In the genomic region with DNA sequence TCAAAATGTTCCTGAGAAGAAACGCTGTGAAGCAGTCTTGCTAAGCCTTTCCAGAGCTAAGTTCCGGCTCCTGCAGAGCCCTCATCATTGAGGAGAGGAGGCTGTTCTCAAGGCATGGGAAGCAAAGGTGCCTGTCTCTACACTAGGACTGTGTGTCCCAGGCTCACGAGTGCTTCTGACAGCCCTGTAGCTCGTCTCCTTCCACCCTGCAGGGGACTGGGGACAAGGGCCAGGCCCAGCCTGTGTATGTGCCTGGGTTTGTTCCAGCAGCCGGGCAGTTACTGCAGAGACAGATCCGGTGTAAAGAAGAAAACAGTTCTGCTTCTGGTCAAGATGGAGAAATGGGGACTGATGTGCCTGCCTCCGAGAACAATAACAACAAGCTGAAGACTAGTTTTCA, we compare ENCODE assay signal across 25 cellular contexts.
"Had no signal": no experiment of that assay in that cellular context is flagged by ENCODE, and none has a peak within 500 bp of the region (broad histone marks: within the 10 kb centered on the region; RNA-seq: fewer than 3 reads in every experiment).

No MANE protein-coding gene starts in this region.

- H3K4me1 Mint-ChIP-seq: memory B cell, natural killer cell had no signal

- H3K4me3 Mint-ChIP-seq: memory B cell, natural killer cell had no signal

- H3K4me1 ChIP-seq: esophagus muscularis mucosa, heart right ventricle, parathyroid adenoma, transverse colon, upper lobe of right lung, uterus had no signal

- H3K36me3 Mint-ChIP-seq: memory B cell, natural killer cell had no signal

- DNase-seq: dermis blood vessel endothelial cell; effector memory CD4-positive, alpha-beta T cell; foreskin melanocyte; glutamatergic neuron; heart right ventricle; hippocampal formation; natural killer cell; occipital lobe; stimulated activated CD4-positive, alpha-beta T cell treated with anti-CD3 and anti-CD28 coated beads, Interleukin-12 subunit alpha, Interleukin-12 subunit beta, amount 100 ng/mL, for 4 hours; stimulated activated CD4-positive, alpha-beta T cell treated with anti-CD3 and anti-CD28 coated beads, Interleukin-1b, Interleukin-23, amount 100 ng/mL, for 48 hours; stimulated activated CD4-positive, alpha-beta T cell treated with anti-CD3 and anti-CD28 coated beads, Interleukin-4, amount 100 ng/mL, for 1 hour; stimulated activated CD8-positive, alpha-beta memory T cell treated with anti-CD3 and anti-CD28 coated beads, Interleukin-4, amount 100 ng/mL, for 48 hours; stimulated activated naive CD4-positive, alpha-beta T cell treated with Interleukin-2 at 50 U/mL for 16 hours; transverse colon; upper lobe of right lung; uterus had no signal

- H3K9me3 Mint-ChIP-seq: memory B cell, natural killer cell had no signal

- H3K27ac Mint-ChIP-seq: memory B cell, natural killer cell, progenitor cell of endocrine pancreas had no signal

- H3K79me2 ChIP-seq: parathyroid adenoma had no signal

- H3K27ac ChIP-seq: coronary artery, esophagus muscularis mucosa, heart right ventricle, parathyroid adenoma, suprapubic skin, transverse colon, upper lobe of right lung, uterus had no signal

- H3K9me3 ChIP-seq: suprapubic skin, transverse colon, upper lobe of right lung, uterus had no signal

- ATAC-seq: natural killer cell, sciatic nerve, upper lobe of right lung had no signal

- H3K36me3 ChIP-seq: esophagus muscularis mucosa, heart right ventricle, suprapubic skin, transverse colon, upper lobe of right lung, uterus had no signal

- H3K4me2 ChIP-seq: smooth muscle cell had no signal

- H3K27me3 ChIP-seq: transverse colon, uterus had no signal

- H2AFZ ChIP-seq: parathyroid adenoma had no signal

- H3K4me3 ChIP-seq: coronary artery, esophagus muscularis mucosa, heart right ventricle, lung, smooth muscle cell, suprapubic skin, transverse colon, upper lobe of right lung, uterus had no signal
